ENCODE assay signal across 28 cellular contexts in genomic region chr12:28578833-28579252, GRCh38.
A peak's percentile ranks its signal among the peaks of the same experiment; 100 is the strongest.
DNase-seq lines count a peak whose midpoint lies in the region; ATAC-seq, FAIRE-seq and TF ChIP-seq lines count a peak whose summit lies in the region.
"Had no signal": no experiment of that assay in that cellular context is flagged by ENCODE, and none has a peak within 500 bp of the region (broad histone marks: within the 10 kb centered on the region; RNA-seq: fewer than 3 reads in every experiment).

No MANE protein-coding gene starts in this region.

- in situ Hi-C loops in gastrocnemius medialis (cut with MboI; ENCODE audit: low sequenced_read_pairs in 4 of 4), result no loop called here

- 59% methylated on average over 3 of the region's 3 CpGs for WGBS in esophagus muscularis mucosa

- TF ChIP-seq CTCF in RWPE2 (IDR thresholded peaks at IDR 0.05; ENCODE audit: poor library complexity, severe bottlenecking) (no peak), esophagus muscularis mucosa (IDR thresholded peaks at IDR 0.05) (no peak), gastrocnemius medialis (IDR thresholded peaks at IDR 0.05 in 4 of 5, conservative IDR thresholded peaks at IDR 0.05 in 1 of 5) (no peak)

- H3K27me3 ChIP-seq in RWPE2 (ENCODE audit: insufficient read depth, poor library complexity, severe bottlenecking) (no peaks in the 10 kb centered on the region), esophagus muscularis mucosa (no peaks in the 10 kb centered on the region), gastrocnemius medialis (no peaks in the 10 kb centered on the region)
- H3K27me3 ChIP-seq: adrenal gland had no signal

- no peaks in the 10 kb centered on the region for H3K9me3 ChIP-seq in RWPE2 (ENCODE audit: severe bottlenecking)
- no peaks in the 10 kb centered on the region for H3K9me3 ChIP-seq in esophagus muscularis mucosa
- H3K9me3 ChIP-seq in gastrocnemius medialis, result no peaks in the 10 kb centered on the region
- H3K9me3 ChIP-seq: adrenal gland had no signal

- H3K4me3 ChIP-seq in RWPE2 (ENCODE audit: severe bottlenecking), result no peak overlapping the region
- H3K4me3 ChIP-seq in esophagus muscularis mucosa, result no peak overlapping the region
- H3K4me3 ChIP-seq in gastrocnemius medialis, result no peak overlapping the region
- H3K4me3 ChIP-seq: adrenal gland, coronary artery had no signal

- 0 out of 3 replicates have a peak, but pooled peaks have one; percentile 27 for ATAC-seq in RWPE2 (ENCODE audit: low read depth)
- no peak for ATAC-seq in gastrocnemius medialis
- ATAC-seq in GM18873 (IDR thresholded peaks at IDR 0.05; ENCODE audit: low FRiP score, unreplicated experiment), result no peak
- ATAC-seq: effector memory CD8-positive, alpha-beta T cell; naive thymus-derived CD4-positive, alpha-beta T cell; SK-N-SH treated with all-trans-retinoic acid at 6 μM for 48 hours; T-helper 17 cell had no signal

- H3K27ac ChIP-seq in RWPE2 (ENCODE audit: poor library complexity, severe bottlenecking) (no peak overlapping the region), esophagus muscularis mucosa (replicated peaks in 1 of 4) (peak overlapping the region; percentile 24 to 70 (median 44)), gastrocnemius medialis (no peak overlapping the region)
- H3K27ac ChIP-seq: adrenal gland, coronary artery had no signal

- DNase-seq in EH (ENCODE audit: low read depth) (peak; percentile 74), RWPE2 (ENCODE audit: low spot score) (no peak), esophagus muscularis mucosa (ENCODE audit: extremely low spot score) (no peak), renal cortical epithelial cell (ENCODE audit: low read depth) (peak; percentile 36), H54 (ENCODE audit: insufficient read length, low spot score) (no peak), gastrocnemius medialis (no peak)
- DNase-seq: activated CD8-positive, alpha-beta memory T cell treated with anti-CD3 and anti-CD28 coated beads for 24 hours; activated naive CD4-positive, alpha-beta T cell treated with Interleukin-2 at 50 U/mL for 16 hours; activated T-cell treated with anti-CD3 and anti-CD28 coated beads, Interleukin-2, amount 50 U/mL, for 24 hours; adrenal gland; C1 segment of cervical spinal cord; COR-L47; DMS53; effector memory CD8-positive, alpha-beta T cell; GDM1; naive thymus-derived CD4-positive, alpha-beta T cell; NCI-H1436 treated with DMSO at 0.1 percent for 48 hours; NCI-H2107; NCI-H446 treated with DMSO at 0.1 percent for 48 hours; occipital lobe; retina; RPMI8226; stimulated activated CD4-positive, alpha-beta T cell treated with anti-CD3 and anti-CD28 coated beads, Interleukin-2, amount 100 ng/mL, for 48 hours; T-helper 17 cell had no signal

- no peaks in the 10 kb centered on the region for H3K36me3 ChIP-seq in RWPE2 (ENCODE audit: low read depth)
- no peaks in the 10 kb centered on the region for H3K36me3 ChIP-seq in esophagus muscularis mucosa
- H3K36me3 ChIP-seq in gastrocnemius medialis, result no peaks in the 10 kb centered on the region
- H3K36me3 ChIP-seq: adrenal gland had no signal

- H3K4me1 ChIP-seq in RWPE2 (ENCODE audit: insufficient read depth, poor library complexity, severe bottlenecking) (no peaks in the 10 kb centered on the region), esophagus muscularis mucosa (peaks cover 3 to 45% (median 38%) of the 10 kb centered on the region in 4 donors), gastrocnemius medialis (no peaks in the 10 kb centered on the region)
- H3K4me1 ChIP-seq: adrenal gland had no signal

- intact Hi-C loops in esophagus muscularis mucosa (cut with DNase I), result no loop called here
- intact Hi-C loops in gastrocnemius medialis (cut with DNase I; ENCODE audit: low total_unique reads), result no loop called here

- FAIRE-seq in H54 (lab: Jason Lieb, UNC), result no peak
- FAIRE-seq: keratinocyte had no signal

- TF ChIP-seq POLR2A in esophagus muscularis mucosa (IDR thresholded peaks at IDR 0.05; ENCODE audit: low read depth) (no peak), H54 (IDR thresholded peaks at IDR 0.05; ENCODE audit: low read depth, low read length) (no peak), gastrocnemius medialis (IDR thresholded peaks at IDR 0.05) (no peak)

- TF ChIP-seq EP300 in esophagus muscularis mucosa (IDR thresholded peaks at IDR 0.05), result no peak

Comparison
In these comparisons a context has a peak if more than half of its experiments do, and no peak if none do; other contexts are left out.
1. DNase-seq: peak in EH (single experiment) and renal cortical epithelial cell (single experiment); none in RWPE2 (single experiment), esophagus muscularis mucosa (single experiment), H54 (single experiment) and gastrocnemius medialis (0 of 2).
2. H3K27ac ChIP-seq: peak in esophagus muscularis mucosa (4 of 4); none in RWPE2 (single experiment) and gastrocnemius medialis (0 of 4).